8 cellular contexts compared by ENCODE assay signal in genomic region chr11:133955091-133955846, GRCh38.
DNase-seq lines count a peak whose midpoint lies in the region; ATAC-seq lines count a peak whose summit lies in the region.

No MANE protein-coding gene starts in this region.

- no peak for ATAC-seq in GM21737 (IDR thresholded peaks at IDR 0.05; ENCODE audit: unreplicated experiment)
- ATAC-seq in HG02642 (IDR thresholded peaks at IDR 0.05; ENCODE audit: poor library complexity, unreplicated experiment), result no peak
- no peak for ATAC-seq in GM18868 (IDR thresholded peaks at IDR 0.05; ENCODE audit: unreplicated experiment)
- ATAC-seq in GM19463 (IDR thresholded peaks at IDR 0.05; ENCODE audit: unreplicated experiment), result no peak

- no peak overlapping the region for H3K27ac ChIP-seq in iPS DF 6.9 (ENCODE audit: low read length)

- no peaks in the 10 kb centered on the region for H3K9me3 ChIP-seq in iPS DF 6.9 (ENCODE audit: control insufficient read depth, insufficient read depth, low read length)

- DNase-seq in NCI-H1092 treated with DMSO at 0.1 percent for 48 hours (lab: John Stamatoyannopoulos, UW) (peak; percentile 72), iPS DF 6.9 (ENCODE audit: low read depth, low spot score) (no peak)
- peak; percentile 61 to 69 for DNase-seq in activated T-cell treated with anti-CD3 and anti-CD28 coated beads, Interleukin-2, amount 50 U/mL, for 48 hours
- peak; percentile 43 for DNase-seq in stimulated activated CD4-positive, alpha-beta T cell treated with anti-CD3 and anti-CD28 coated beads, Interleukin-4, amount 100 ng/mL, for 1 hour

- H3K4me1 ChIP-seq in iPS DF 6.9 (ENCODE audit: control insufficient read depth, insufficient read depth, low read length), result peaks cover 23% of the 10 kb centered on the region

- WGBS in iPS DF 6.9 (ENCODE audit: insufficient coverage, insufficient read length), result no CpG with 5 or more reads among the region's 46 CpGs

- H3K36me3 ChIP-seq in iPS DF 6.9 (ENCODE audit: control insufficient read depth, insufficient read depth, low read length), result no peaks in the 10 kb centered on the region

- H3K27me3 ChIP-seq in iPS DF 6.9 (ENCODE audit: control insufficient read depth, insufficient read depth, low read length), result no peaks in the 10 kb centered on the region

- peak overlapping the region; percentile 14; the same call in 1 of the 2 replicates for H3K4me3 ChIP-seq in iPS DF 6.9 (ENCODE audit: low read length)
